In the genomic region with DNA sequence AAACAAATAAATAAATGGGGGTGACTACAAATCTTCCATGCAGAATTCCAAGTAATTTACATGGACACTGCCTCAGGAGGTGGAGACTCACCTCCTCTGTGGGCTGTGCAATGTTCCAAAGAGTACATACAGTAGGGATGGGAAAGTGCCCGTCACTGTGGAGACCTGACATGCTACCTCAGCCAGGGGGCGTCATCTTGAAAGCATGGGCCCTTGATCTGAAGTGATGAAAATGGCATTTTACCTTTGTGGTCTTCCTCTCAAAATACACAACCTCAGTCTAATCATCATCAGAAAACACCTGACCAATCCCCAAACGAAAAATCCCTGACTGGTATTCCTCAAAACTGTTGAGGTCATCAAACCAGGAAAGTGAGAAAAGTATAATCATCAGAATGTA, we compare ENCODE assay signal across 8 cellular contexts. TPM values are rescaled to one million over a fixed set of nuclear protein-coding genes. Genes with fewer than 3 reads are reported as not detected.
DNase-seq lines count a peak whose midpoint lies in the region; ATAC-seq, FAIRE-seq and TF ChIP-seq lines count a peak whose summit lies in the region.

No MANE protein-coding gene starts in this region.

- CTCF ChIA-PET in BJ (lab: Yijun Ruan, JAX) = no interaction called here

- H3K4me3 ChIP-seq in BJ (ENCODE audit: low read depth, low read length) (no peak overlapping the region), RWPE2 (ENCODE audit: severe bottlenecking) (no peak overlapping the region), fibroblast of mammary gland (ENCODE audit: control insufficient read depth, low read depth, low read length) (no peak overlapping the region), uterus (no peak overlapping the region)

- peak; percentile 40 for ATAC-seq in RWPE2 (ENCODE audit: low read depth)

- no peak for FAIRE-seq in urothelium cell line (lab: Jason Lieb, UNC)

- TF ChIP-seq POLR2A in uterus (IDR thresholded peaks at IDR 0.05) = no peak

- H3K27me3 ChIP-seq in BJ (ENCODE audit: control insufficient read depth, insufficient read depth, low read length) (no peaks in the 10 kb centered on the region), RWPE2 (ENCODE audit: insufficient read depth, poor library complexity, severe bottlenecking) (no peaks in the 10 kb centered on the region), uterus (no peaks in the 10 kb centered on the region)

- H3K27ac ChIP-seq in RWPE2 (ENCODE audit: poor library complexity, severe bottlenecking) (no peak overlapping the region), uterus (no peak overlapping the region)

- intact Hi-C loops in uterus (cut with DNase I; ENCODE audit: low total_unique reads) = no loop called here

- H3K9me3 ChIP-seq in RWPE2 (ENCODE audit: severe bottlenecking) (no peaks in the 10 kb centered on the region), uterus (no peaks in the 10 kb centered on the region)

- DNase-seq in BJ (ENCODE audit: low read depth) (no peak), RWPE2 (ENCODE audit: low spot score) (no peak), fibroblast of mammary gland (ENCODE audit: low read depth) (no peak), urothelium cell line (ENCODE audit: low spot score) (peak; percentile 29), NCI-H2029 treated with DMSO at 0.1 percent for 48 hours (lab: John Stamatoyannopoulos, UW) (no peak), uterus (no peak)
- DNase-seq in stimulated activated CD4-positive, alpha-beta T cell treated with anti-CD3 and anti-CD28 coated beads, Interleukin-2, amount 100 ng/mL, for 48 hours = no peak

- no peaks in the 10 kb centered on the region for H3K4me1 ChIP-seq in RWPE2 (ENCODE audit: insufficient read depth, poor library complexity, severe bottlenecking)
- H3K4me1 ChIP-seq in uterus = no peaks in the 10 kb centered on the region

- H3K36me3 ChIP-seq in BJ (ENCODE audit: control insufficient read depth, insufficient read depth, low read length) (peaks cover 6% of the 10 kb centered on the region), RWPE2 (ENCODE audit: low read depth) (peaks cover 10% of the 10 kb centered on the region), uterus (no peaks in the 10 kb centered on the region)

- TF ChIP-seq CTCF in BJ (IDR thresholded peaks at IDR 0.05; ENCODE audit: insufficient read depth, low read depth, low read length) (peak; percentile 52), GM12873 (IDR thresholded peaks at IDR 0.05; ENCODE audit: insufficient read depth, low read depth, low read length, missing control alignments) (peak; percentile 71), RWPE2 (IDR thresholded peaks at IDR 0.05; ENCODE audit: poor library complexity, severe bottlenecking) (peak; percentile 22), fibroblast of mammary gland (conservative IDR thresholded peaks at IDR 0.05; ENCODE audit: control insufficient read depth, insufficient read depth, low read depth, low read length) (peak; percentile 41), uterus (IDR thresholded peaks at IDR 0.05) (no peak)

- POLR2A ChIA-PET in BJ (lab: Charles Lee) = no interaction called here

RNA-seq across cellular contexts. Expression of a gene that starts 48.4 kb away (rescaled TPM):
- 32.6 and 43.0 TPM in 2 replicates for polyA plus RNA-seq in BJ (2011; rRNA removed)
- polyA minus RNA-seq in BJ (2011; rRNA and poly(A)+ RNA removed) = 25.4 and 28.1 TPM in 2 replicates
- 10 to 100 TPM; 40.0 to 68.1 (median 63.5) TPM for total RNA-seq in uterus

Comparison
In these comparisons a context has a peak if more than half of its experiments do, and no peak if none do; other contexts are left out.
1. CTCF ChIP-seq: peak in BJ (single experiment), GM12873 (single experiment), RWPE2 (single experiment) and fibroblast of mammary gland (single experiment); none in uterus (0 of 4).